1 cellular context compared by ENCODE assay signal in the genomic region with DNA sequence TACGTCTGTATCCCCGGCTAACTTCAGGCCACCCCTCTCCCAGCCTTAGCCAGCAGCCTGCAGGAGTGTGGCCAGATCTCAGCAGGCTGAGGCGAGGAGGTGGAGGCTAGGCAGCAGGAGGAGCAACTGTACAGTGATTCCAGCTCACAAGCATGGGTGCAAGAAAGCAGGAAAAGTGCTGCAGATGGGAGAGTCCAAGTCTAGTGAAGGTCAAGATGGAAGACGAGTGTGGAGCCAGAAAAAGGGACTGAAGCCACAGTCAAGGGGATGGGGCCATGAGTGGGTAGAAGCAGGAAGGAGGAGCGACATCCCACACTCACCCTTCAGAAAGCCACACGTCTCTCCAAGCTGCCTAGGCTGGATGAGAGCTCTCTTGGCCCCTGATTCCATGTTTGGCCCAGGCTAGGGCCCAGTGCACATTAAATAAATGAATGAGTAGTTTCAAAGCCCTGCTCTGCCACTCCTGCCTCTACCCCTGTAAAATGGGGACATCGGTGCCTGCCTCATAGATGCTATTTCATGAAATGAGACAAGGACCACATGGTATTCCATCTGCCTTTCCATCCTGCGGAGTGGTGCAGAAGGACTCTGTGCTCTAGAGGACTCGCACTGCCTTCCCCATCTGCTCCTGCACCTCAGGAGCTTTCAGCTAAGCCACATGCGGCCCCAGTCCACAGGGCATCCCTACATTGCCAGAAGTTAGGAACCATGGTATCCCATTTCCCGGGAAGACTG.
TF ChIP-seq lines count a peak whose summit lies in the region.

No MANE protein-coding gene starts in this region.

TF ChIP-seq in K562, 482 proteins besides CTCF, POLR2A, EP300 and RAD21:
- TF ChIP-seq, protein P1, sequence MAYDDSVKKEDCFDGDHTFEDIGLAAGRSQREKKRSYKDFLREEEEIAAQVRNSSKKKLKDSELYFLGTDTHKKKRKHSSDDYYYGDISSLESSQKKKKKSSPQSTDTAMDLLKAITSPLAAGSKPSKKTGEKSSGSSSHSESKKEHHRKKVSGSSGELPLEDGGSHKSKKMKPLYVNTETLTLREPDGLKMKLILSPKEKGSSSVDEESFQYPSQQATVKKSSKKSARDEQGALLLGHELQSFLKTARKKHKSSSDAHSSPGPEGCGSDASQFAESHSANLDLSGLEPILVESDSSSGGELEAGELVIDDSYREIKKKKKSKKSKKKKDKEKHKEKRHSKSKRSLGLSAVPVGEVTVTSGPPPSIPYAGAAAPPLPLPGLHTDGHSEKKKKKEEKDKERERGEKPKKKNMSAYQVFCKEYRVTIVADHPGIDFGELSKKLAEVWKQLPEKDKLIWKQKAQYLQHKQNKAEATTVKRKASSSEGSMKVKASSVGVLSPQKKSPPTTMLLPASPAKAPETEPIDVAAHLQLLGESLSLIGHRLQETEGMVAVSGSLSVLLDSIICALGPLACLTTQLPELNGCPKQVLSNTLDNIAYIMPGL (CRISPR knock-in tag; IDR thresholded peaks at IDR 0.05) = 0 out of 2 replicates have a peak, but pooled peaks have one; percentile 73
- TF ChIP-seq, protein P2, sequence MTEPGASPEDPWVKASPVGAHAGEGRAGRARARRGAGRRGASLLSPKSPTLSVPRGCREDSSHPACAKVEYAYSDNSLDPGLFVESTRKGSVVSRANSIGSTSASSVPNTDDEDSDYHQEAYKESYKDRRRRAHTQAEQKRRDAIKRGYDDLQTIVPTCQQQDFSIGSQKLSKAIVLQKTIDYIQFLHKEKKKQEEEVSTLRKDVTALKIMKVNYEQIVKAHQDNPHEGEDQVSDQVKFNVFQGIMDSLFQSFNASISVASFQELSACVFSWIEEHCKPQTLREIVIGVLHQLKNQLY (CRISPR knock-in tag; conservative IDR thresholded peaks at IDR 0.05) = peak in 1 of 2 experiments; percentile 26; a peak in 1 of 4 replicates
- no peak for TF ChIP-seq ILF3 (IDR thresholded peaks at IDR 0.05; ENCODE audit: borderline replicate concordance)
- peak; percentile 50; the same call in 1 of the 2 replicates for TF ChIP-seq GTF2F1 (IDR thresholded peaks at IDR 0.05; ENCODE audit: low read depth, low read length)
- peak in 1 of 2 experiments; percentile 4; a peak in 1 of 4 replicates for TF ChIP-seq RCOR1 (IDR thresholded peaks at IDR 0.05; ENCODE audit: borderline replicate concordance in 1 of 2, low read depth in 2 of 2, low read length in 2 of 2)
- TF ChIP-seq, protein P3, sequence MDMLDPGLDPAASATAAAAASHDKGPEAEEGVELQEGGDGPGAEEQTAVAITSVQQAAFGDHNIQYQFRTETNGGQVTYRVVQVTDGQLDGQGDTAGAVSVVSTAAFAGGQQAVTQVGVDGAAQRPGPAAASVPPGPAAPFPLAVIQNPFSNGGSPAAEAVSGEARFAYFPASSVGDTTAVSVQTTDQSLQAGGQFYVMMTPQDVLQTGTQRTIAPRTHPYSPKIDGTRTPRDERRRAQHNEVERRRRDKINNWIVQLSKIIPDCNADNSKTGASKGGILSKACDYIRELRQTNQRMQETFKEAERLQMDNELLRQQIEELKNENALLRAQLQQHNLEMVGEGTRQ (CRISPR knock-in tag; IDR thresholded peaks at IDR 0.05) = no peak
- peak; percentile 89 for TF ChIP-seq POLR2AphosphoS2 (IDR thresholded peaks at IDR 0.05; ENCODE audit: low read length)
- TF ChIP-seq, protein P4, sequence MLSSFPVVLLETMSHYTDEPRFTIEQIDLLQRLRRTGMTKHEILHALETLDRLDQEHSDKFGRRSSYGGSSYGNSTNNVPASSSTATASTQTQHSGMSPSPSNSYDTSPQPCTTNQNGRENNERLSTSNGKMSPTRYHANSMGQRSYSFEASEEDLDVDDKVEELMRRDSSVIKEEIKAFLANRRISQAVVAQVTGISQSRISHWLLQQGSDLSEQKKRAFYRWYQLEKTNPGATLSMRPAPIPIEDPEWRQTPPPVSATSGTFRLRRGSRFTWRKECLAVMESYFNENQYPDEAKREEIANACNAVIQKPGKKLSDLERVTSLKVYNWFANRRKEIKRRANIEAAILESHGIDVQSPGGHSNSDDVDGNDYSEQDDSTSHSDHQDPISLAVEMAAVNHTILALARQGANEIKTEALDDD (IDR thresholded peaks at IDR 0.05) = no peak
- TF ChIP-seq, protein P5, sequence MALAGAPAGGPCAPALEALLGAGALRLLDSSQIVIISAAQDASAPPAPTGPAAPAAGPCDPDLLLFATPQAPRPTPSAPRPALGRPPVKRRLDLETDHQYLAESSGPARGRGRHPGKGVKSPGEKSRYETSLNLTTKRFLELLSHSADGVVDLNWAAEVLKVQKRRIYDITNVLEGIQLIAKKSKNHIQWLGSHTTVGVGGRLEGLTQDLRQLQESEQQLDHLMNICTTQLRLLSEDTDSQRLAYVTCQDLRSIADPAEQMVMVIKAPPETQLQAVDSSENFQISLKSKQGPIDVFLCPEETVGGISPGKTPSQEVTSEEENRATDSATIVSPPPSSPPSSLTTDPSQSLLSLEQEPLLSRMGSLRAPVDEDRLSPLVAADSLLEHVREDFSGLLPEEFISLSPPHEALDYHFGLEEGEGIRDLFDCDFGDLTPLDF (CRISPR knock-in tag; IDR thresholded peaks at IDR 0.05) = peak; percentile 39; the same call in 1 of the 2 replicates
- peak; percentile 47 for TF ChIP-seq CHD2 (IDR thresholded peaks at IDR 0.05; ENCODE audit: low read depth, low read length)
- no peak for TF ChIP-seq ZNF174 (CRISPR knock-in tag; IDR thresholded peaks at IDR 0.05)
- 0 out of 2 replicates have a peak, but pooled peaks have one; percentile 23 for TF ChIP-seq SMC3 (conservative IDR thresholded peaks at IDR 0.05; ENCODE audit: insufficient read depth, low read depth, low read length)
- 0 out of 2 replicates have a peak, but pooled peaks have one; percentile 30 for TF ChIP-seq JUN (IDR thresholded peaks at IDR 0.05; ENCODE audit: borderline replicate concordance, low read depth, low read length)
- no peak for TF ChIP-seq JUN (CRISPR knock-in tag; IDR thresholded peaks at IDR 0.05; ENCODE audit: borderline replicate concordance)
- TF ChIP-seq, protein P6, sequence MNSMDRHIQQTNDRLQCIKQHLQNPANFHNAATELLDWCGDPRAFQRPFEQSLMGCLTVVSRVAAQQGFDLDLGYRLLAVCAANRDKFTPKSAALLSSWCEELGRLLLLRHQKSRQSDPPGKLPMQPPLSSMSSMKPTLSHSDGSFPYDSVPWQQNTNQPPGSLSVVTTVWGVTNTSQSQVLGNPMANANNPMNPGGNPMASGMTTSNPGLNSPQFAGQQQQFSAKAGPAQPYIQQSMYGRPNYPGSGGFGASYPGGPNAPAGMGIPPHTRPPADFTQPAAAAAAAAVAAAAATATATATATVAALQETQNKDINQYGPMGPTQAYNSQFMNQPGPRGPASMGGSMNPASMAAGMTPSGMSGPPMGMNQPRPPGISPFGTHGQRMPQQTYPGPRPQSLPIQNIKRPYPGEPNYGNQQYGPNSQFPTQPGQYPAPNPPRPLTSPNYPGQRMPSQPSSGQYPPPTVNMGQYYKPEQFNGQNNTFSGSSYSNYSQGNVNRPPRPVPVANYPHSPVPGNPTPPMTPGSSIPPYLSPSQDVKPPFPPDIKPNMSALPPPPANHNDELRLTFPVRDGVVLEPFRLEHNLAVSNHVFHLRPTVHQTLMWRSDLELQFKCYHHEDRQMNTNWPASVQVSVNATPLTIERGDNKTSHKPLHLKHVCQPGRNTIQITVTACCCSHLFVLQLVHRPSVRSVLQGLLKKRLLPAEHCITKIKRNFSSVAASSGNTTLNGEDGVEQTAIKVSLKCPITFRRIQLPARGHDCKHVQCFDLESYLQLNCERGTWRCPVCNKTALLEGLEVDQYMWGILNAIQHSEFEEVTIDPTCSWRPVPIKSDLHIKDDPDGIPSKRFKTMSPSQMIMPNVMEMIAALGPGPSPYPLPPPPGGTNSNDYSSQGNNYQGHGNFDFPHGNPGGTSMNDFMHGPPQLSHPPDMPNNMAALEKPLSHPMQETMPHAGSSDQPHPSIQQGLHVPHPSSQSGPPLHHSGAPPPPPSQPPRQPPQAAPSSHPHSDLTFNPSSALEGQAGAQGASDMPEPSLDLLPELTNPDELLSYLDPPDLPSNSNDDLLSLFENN (IDR thresholded peaks at IDR 0.05; ENCODE audit: low read depth in 2 of 2, low read length in 2 of 2) = 0 out of 4 replicates have a peak, but pooled peaks of 1 of the 2 experiments have one; percentile 29
- 0 out of 2 replicates have a peak, but pooled peaks have one; percentile 21 for TF ChIP-seq ZNF384 (IDR thresholded peaks at IDR 0.05; ENCODE audit: low read depth, low read length)
- TF ChIP-seq, protein P7, sequence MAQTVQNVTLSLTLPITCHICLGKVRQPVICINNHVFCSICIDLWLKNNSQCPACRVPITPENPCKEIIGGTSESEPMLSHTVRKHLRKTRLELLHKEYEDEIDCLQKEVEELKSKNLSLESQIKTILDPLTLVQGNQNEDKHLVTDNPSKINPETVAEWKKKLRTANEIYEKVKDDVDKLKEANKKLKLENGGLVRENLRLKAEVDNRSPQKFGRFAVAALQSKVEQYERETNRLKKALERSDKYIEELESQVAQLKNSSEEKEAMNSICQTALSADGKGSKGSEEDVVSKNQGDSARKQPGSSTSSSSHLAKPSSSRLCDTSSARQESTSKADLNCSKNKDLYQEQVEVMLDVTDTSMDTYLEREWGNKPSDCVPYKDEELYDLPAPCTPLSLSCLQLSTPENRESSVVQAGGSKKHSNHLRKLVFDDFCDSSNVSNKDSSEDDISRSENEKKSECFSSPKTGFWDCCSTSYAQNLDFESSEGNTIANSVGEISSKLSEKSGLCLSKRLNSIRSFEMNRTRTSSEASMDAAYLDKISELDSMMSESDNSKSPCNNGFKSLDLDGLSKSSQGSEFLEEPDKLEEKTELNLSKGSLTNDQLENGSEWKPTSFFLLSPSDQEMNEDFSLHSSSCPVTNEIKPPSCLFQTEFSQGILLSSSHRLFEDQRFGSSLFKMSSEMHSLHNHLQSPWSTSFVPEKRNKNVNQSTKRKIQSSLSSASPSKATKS (CRISPR knock-in tag; IDR thresholded peaks at IDR 0.05) = no peak
